In the genomic region with DNA sequence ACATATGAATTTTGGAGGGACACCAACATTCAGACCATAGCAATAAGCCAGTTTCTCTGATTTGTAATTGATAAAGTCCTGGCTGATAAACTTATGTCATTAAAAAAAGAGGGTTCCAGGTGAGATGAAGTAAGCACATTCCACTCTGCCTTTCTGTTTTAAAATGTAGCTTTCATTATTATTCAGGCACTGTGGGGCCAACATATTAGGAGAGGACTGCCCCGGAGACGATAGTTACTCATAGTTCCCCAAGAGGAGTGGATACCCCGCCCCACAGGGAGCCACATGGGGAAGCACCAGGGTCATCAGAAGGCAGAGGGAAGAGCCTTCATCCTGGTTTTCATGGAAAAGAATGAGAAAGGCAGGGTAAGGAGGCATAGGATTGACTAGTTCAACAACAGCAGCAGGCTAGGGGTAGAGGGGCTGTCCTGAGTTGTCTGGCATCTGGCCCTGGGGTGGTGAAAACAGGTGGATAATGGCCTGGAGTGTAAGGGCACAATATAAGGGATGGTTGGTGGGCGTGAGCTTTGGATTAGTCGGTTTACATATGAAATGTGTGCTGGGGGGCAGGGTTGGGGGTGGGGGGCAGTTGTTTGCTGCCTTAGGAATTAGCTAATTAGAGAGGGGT, we compare ENCODE assay signal across 20 cellular contexts.
"Had no signal": no experiment of that assay in that cellular context is flagged by ENCODE, and none has a peak within 500 bp of the region (broad histone marks: within the 10 kb centered on the region; RNA-seq: fewer than 3 reads in every experiment).

No MANE protein-coding gene starts in this region.

- H3K27ac ChIP-seq: SK-N-MC, VCaP had no signal

- DNase-seq: activated CD4-positive, alpha-beta T cell treated with anti-CD3 and anti-CD28 coated beads for 4 hours; activated CD8-positive, alpha-beta memory T cell treated with anti-CD3 and anti-CD28 coated beads for 24 hours; activated gamma-delta T cell; activated naive CD4-positive, alpha-beta T cell treated with anti-CD3 and anti-CD28 coated beads for 36 hours; activated T-cell treated with anti-CD3 and anti-CD28 coated beads, Interleukin-2, amount 50 U/mL, for 4 hours; amygdala; cortex of kidney; Kasumi-1; NCI-H1930; NCI-H345; NCI-H510A; NCI-H748 treated with DMSO at 0.1 percent for 48 hours; OCI-M1; RPMI8226; T-helper 1 cell had no signal

- FAIRE-seq: astrocyte had no signal

- H3K4me3 ChIP-seq: SK-N-MC had no signal

- ATAC-seq: activated T-cell treated with anti-CD3 and anti-CD28 coated beads, Interleukin-2, amount 50 U/mL, for 4 hours; Panc1; Right ventricle myocardium inferior had no signal
